In genomic region chr11:62105611-62106245, GRCh38 we compare ENCODE assay signal across 10 cellular contexts. TPM values are rescaled to one million over a fixed set of nuclear protein-coding genes. Genes with fewer than 3 reads are reported as not detected.
DNase-seq lines count a peak whose midpoint lies in the region.
"Had no signal": no experiment of that assay in that cellular context is flagged by ENCODE, and none has a peak within 500 bp of the region (broad histone marks: within the 10 kb centered on the region; RNA-seq: fewer than 3 reads in every experiment).

No MANE protein-coding gene starts in this region.

- H3K9me3 Mint-ChIP-seq in activated naive CD4-positive, alpha-beta T cell treated with anti-CD3 and anti-CD28 coated beads, Interleukin-2, amount 50 U/mL, for 24 hours = no peaks in the 10 kb centered on the region

- no peaks in the 10 kb centered on the region for H3K36me3 Mint-ChIP-seq in activated naive CD4-positive, alpha-beta T cell treated with anti-CD3 and anti-CD28 coated beads, Interleukin-2, amount 50 U/mL, for 24 hours

- H3K27ac Mint-ChIP-seq in activated naive CD4-positive, alpha-beta T cell treated with anti-CD3 and anti-CD28 coated beads, Interleukin-2, amount 50 U/mL, for 24 hours = peak overlapping the region; percentile 18
- H3K27ac Mint-ChIP-seq: endodermal cell had no signal

- no peaks in the 10 kb centered on the region for H3K9me3 ChIP-seq in muscle layer of colon (ENCODE audit: low read length)

- in situ Hi-C loops in KBM-7 (cut with MboI; ENCODE audit: low pct_unique_long_range_greater_than_20kb, low sequenced_read_pairs) = no loop called here

- no peak for DNase-seq in activated naive CD4-positive, alpha-beta T cell treated with Interleukin-2 at 50 U/mL for 16 hours
- DNase-seq in NCI-H748 treated with DMSO at 0.1 percent for 48 hours (lab: John Stamatoyannopoulos, UW) (no peak), cerebellar cortex (ENCODE audit: low spot score) (no peak), KBM-7 (no peak)
- DNase-seq: endodermal cell, NCI-H2107 had no signal

- peak overlapping the region in 1 of 2 donors; percentile 59 for H3K4me3 ChIP-seq in muscle layer of colon (ENCODE audit: low read depth in 1 of 2, low read length in 2 of 2)
- peak overlapping the region; percentile 18 for H3K4me3 ChIP-seq in urinary bladder (ENCODE audit: low read depth, low read length)

- H3K27me3 ChIP-seq in muscle layer of colon (ENCODE audit: control insufficient read depth in 1 of 2, insufficient read depth in 2 of 2, low read length in 2 of 2) = no peaks in the 10 kb centered on the region

- peak overlapping the region; percentile 44 for H3K9ac ChIP-seq in muscle layer of colon (ENCODE audit: low read length)

- peak overlapping the region; percentile 75 for H3K4me3 Mint-ChIP-seq in activated naive CD4-positive, alpha-beta T cell treated with anti-CD3 and anti-CD28 coated beads, Interleukin-2, amount 50 U/mL, for 24 hours
- H3K4me3 Mint-ChIP-seq: endodermal cell had no signal

- peaks cover under 1% of the 10 kb centered on the region for H3K27me3 Mint-ChIP-seq in activated naive CD4-positive, alpha-beta T cell treated with anti-CD3 and anti-CD28 coated beads, Interleukin-2, amount 50 U/mL, for 24 hours

- peaks cover 13% of the 10 kb centered on the region for H3K4me1 Mint-ChIP-seq in activated naive CD4-positive, alpha-beta T cell treated with anti-CD3 and anti-CD28 coated beads, Interleukin-2, amount 50 U/mL, for 24 hours
- H3K4me1 Mint-ChIP-seq: endodermal cell had no signal

- H3K36me3 ChIP-seq in muscle layer of colon (ENCODE audit: insufficient read depth, low read length) (no peaks in the 10 kb centered on the region), urinary bladder (ENCODE audit: insufficient read depth) (no peaks in the 10 kb centered on the region)

- peak overlapping the region; percentile 42 for H3K27ac ChIP-seq in cingulate gyrus (ENCODE audit: low read depth, low read length)
- peak overlapping the region; percentile 41 for H3K27ac ChIP-seq in muscle layer of colon (ENCODE audit: low read depth, low read length)
- no peak overlapping the region for H3K27ac ChIP-seq in urinary bladder (ENCODE audit: low read depth)

- H3K4me1 ChIP-seq in muscle layer of colon (ENCODE audit: insufficient read depth, low read length) (peaks cover 10% of the 10 kb centered on the region), urinary bladder (ENCODE audit: insufficient read depth) (no peaks in the 10 kb centered on the region)

- WGBS in urinary bladder = 34% methylated on average over 9 of the region's 9 CpGs

RNA-seq across cellular contexts. Expression of gene INCENP, which starts 18.1 kb away (rescaled TPM):
- 11.1 TPM for total RNA-seq in urinary bladder
- polyA plus RNA-seq in urinary bladder = 9.8 TPM
